ENCODE assay signal across 24 cellular contexts in genomic region chr4:80128941-80129340, GRCh38. TPM values are rescaled to one million over a fixed set of nuclear protein-coding genes. Genes with fewer than 3 reads are reported as not detected.
A peak's percentile ranks its signal among the peaks of the same experiment; 100 is the strongest.
DNase-seq lines count a peak whose midpoint lies in the region; ATAC-seq and TF ChIP-seq lines count a peak whose summit lies in the region.
"Had no signal": no experiment of that assay in that cellular context is flagged by ENCODE, and none has a peak within 500 bp of the region (broad histone marks: within the 10 kb centered on the region; RNA-seq: fewer than 3 reads in every experiment).

No MANE protein-coding gene starts in this region.

- no peak overlapping the region for H3K27ac ChIP-seq in CD8-positive, alpha-beta memory T cell (ENCODE audit: low read depth, low read length)
- peak overlapping the region; percentile 75 for H3K27ac ChIP-seq in RWPE2 (ENCODE audit: poor library complexity, severe bottlenecking)
- H3K27ac ChIP-seq: coronary artery, esophagus muscularis mucosa, heart right ventricle, pancreas, stomach, tibial artery had no signal

- DNase-seq in activated CD4-positive, alpha-beta memory T cell treated with anti-CD3 and anti-CD28 coated beads for 36 hours = no peak
- DNase-seq in activated CD4-positive, alpha-beta memory T cell treated with anti-CD3 and anti-CD28 coated beads, Interleukin-2, amount 10 ng/mL, durations not matched to agents 7 days and 5 days = no peak
- DNase-seq in CD8-positive, alpha-beta memory T cell = no peak
- no peak for DNase-seq in RWPE2 (ENCODE audit: low spot score)
- peak; percentile 23 for DNase-seq in left kidney (ENCODE audit: low read depth, low spot score)
- DNase-seq in cerebellar nuclear complex (lab: John Stamatoyannopoulos, UW) = no peak
- DNase-seq: activated naive CD4-positive, alpha-beta T cell treated with anti-CD3 and anti-CD28 coated beads, Interleukin-2, amount 50 U/mL, for 16 hours; anterior cingulate cortex; effector memory CD8-positive, alpha-beta T cell; foreskin melanocyte; heart right ventricle; KG1; NCI-H146; NCI-H524 treated with DMSO at 0.1 percent for 48 hours; pancreas; stimulated activated CD4-positive, alpha-beta T cell treated with anti-CD3 and anti-CD28 coated beads, Interleukin-2, amount 100 ng/mL, for 24 hours; stomach; tibial artery had no signal

- no peaks in the 10 kb centered on the region for H3K36me3 ChIP-seq in CD8-positive, alpha-beta memory T cell (ENCODE audit: insufficient read depth, low read length)
- no peaks in the 10 kb centered on the region for H3K36me3 ChIP-seq in RWPE2 (ENCODE audit: low read depth)
- H3K36me3 ChIP-seq: esophagus muscularis mucosa, heart right ventricle, pancreas, stomach, tibial artery had no signal

- no peaks in the 10 kb centered on the region for H3K27me3 ChIP-seq in CD8-positive, alpha-beta memory T cell (ENCODE audit: insufficient read depth, low read length, poor library complexity, severe bottlenecking)
- H3K27me3 ChIP-seq in RWPE2 (ENCODE audit: insufficient read depth, poor library complexity, severe bottlenecking) = no peaks in the 10 kb centered on the region
- H3K27me3 ChIP-seq: esophagus muscularis mucosa, heart right ventricle, pancreas, stomach, tibial artery had no signal

- H3K27me3 Mint-ChIP-seq in activated CD4-positive, alpha-beta memory T cell treated with anti-CD3 and anti-CD28 coated beads for 36 hours = no peaks in the 10 kb centered on the region
- H3K27me3 Mint-ChIP-seq in activated CD4-positive, alpha-beta memory T cell treated with anti-CD3 and anti-CD28 coated beads, Interleukin-2, amount 10 ng/mL, durations not matched to agents 7 days and 5 days = no peaks in the 10 kb centered on the region
- H3K27me3 Mint-ChIP-seq in CD8-positive, alpha-beta memory T cell = no peaks in the 10 kb centered on the region
- H3K27me3 Mint-ChIP-seq: effector memory CD8-positive, alpha-beta T cell had no signal

- H3K9me3 ChIP-seq in CD8-positive, alpha-beta memory T cell (ENCODE audit: low read length) = no peaks in the 10 kb centered on the region
- no peaks in the 10 kb centered on the region for H3K9me3 ChIP-seq in RWPE2 (ENCODE audit: severe bottlenecking)
- H3K9me3 ChIP-seq: esophagus muscularis mucosa, heart right ventricle, pancreas, stomach, tibial artery had no signal

- POLR2A ChIA-PET in activated CD4-positive, alpha-beta memory T cell treated with anti-CD3 and anti-CD28 coated beads for 36 hours (lab: Charles Lee) = interaction anchor here (0.7 to 0.8 kb wide), 2 partner anchors 42 to 44 kb away, joined by 3 read pairs; no protein-coding TSS in a partner anchor
- POLR2A ChIA-PET in activated CD4-positive, alpha-beta memory T cell treated with anti-CD3 and anti-CD28 coated beads, Interleukin-2, amount 10 ng/mL, durations not matched to agents 7 days and 5 days (lab: Charles Lee) = interaction anchor here (0.9 to 5.4 kb wide), 7 partner anchors 10 to 74 kb away, joined by 3 to 131 read pairs (median 4); partner anchors contain the start of gene ANTXR2
- POLR2A ChIA-PET in CD8-positive, alpha-beta memory T cell (lab: Charles Lee) = interaction anchor here (1.0 kb wide), 1 partner anchor 10 kb away, joined by 3 read pairs; no protein-coding TSS in a partner anchor

- CTCF ChIA-PET in activated CD4-positive, alpha-beta memory T cell treated with anti-CD3 and anti-CD28 coated beads for 36 hours (lab: Charles Lee) = interaction anchor here (1.2 to 5.0 kb wide), 3 partner anchors 12 to 43 kb away, joined by 3 to 32 read pairs (median 3); no protein-coding TSS in a partner anchor
- CTCF ChIA-PET in activated CD4-positive, alpha-beta memory T cell treated with anti-CD3 and anti-CD28 coated beads, Interleukin-2, amount 10 ng/mL, durations not matched to agents 7 days and 5 days (lab: Charles Lee) = interaction anchor here (1.1 to 5.0 kb wide), 4 partner anchors 42 to 74 kb away, joined by 3 to 141 read pairs (median 6); partner anchors contain the start of gene ANTXR2
- CTCF ChIA-PET in CD8-positive, alpha-beta memory T cell (lab: Charles Lee) = interaction anchor here (3.0 to 7.4 kb wide), 3 partner anchors 9 to 74 kb away, joined by 11 to 135 read pairs (median 37); no protein-coding TSS in a partner anchor

- H3K9me3 Mint-ChIP-seq in activated CD4-positive, alpha-beta memory T cell treated with anti-CD3 and anti-CD28 coated beads for 36 hours = no peaks in the 10 kb centered on the region
- no peaks in the 10 kb centered on the region for H3K9me3 Mint-ChIP-seq in activated CD4-positive, alpha-beta memory T cell treated with anti-CD3 and anti-CD28 coated beads, Interleukin-2, amount 10 ng/mL, durations not matched to agents 7 days and 5 days
- H3K9me3 Mint-ChIP-seq in CD8-positive, alpha-beta memory T cell = peaks cover 0 to 1% (median 0%) of the 10 kb centered on the region in 5 donors
- H3K9me3 Mint-ChIP-seq: activated T-helper 1 cell treated with anti-CD3 and anti-CD28 coated beads, Interleukin-12 subunit alpha, Interleukin-12 subunit beta, Interleukin-2, Interleukin-4 antibody, amounts not matched to agents 30 ng/mL and 10 ng/mL and 1 ng/mL, durations not matched to agents 14 hours and 24 hours and 36 hours; effector memory CD8-positive, alpha-beta T cell; neural crest cell had no signal

- TF ChIP-seq CTCF in RWPE2 (IDR thresholded peaks at IDR 0.05; ENCODE audit: poor library complexity, severe bottlenecking) = no peak

- peaks cover 46% of the 10 kb centered on the region for H3K4me1 ChIP-seq in CD8-positive, alpha-beta memory T cell (ENCODE audit: insufficient read depth, low read length)
- H3K4me1 ChIP-seq in RWPE2 (ENCODE audit: insufficient read depth, poor library complexity, severe bottlenecking) = peaks cover 41% of the 10 kb centered on the region
- H3K4me1 ChIP-seq: pancreas had no signal

- intact Hi-C loops in activated CD4-positive, alpha-beta memory T cell treated with anti-CD3 and anti-CD28 coated beads for 36 hours (cut with micrococcal nuclease) = no loop called here

- H3K4me3 ChIP-seq in CD8-positive, alpha-beta memory T cell (ENCODE audit: low read length) = no peak overlapping the region
- no peak overlapping the region for H3K4me3 ChIP-seq in RWPE2 (ENCODE audit: severe bottlenecking)
- H3K4me3 ChIP-seq: coronary artery, esophagus muscularis mucosa, heart right ventricle, pancreas, stomach, tibial artery had no signal

- H3K36me3 Mint-ChIP-seq in activated CD4-positive, alpha-beta memory T cell treated with anti-CD3 and anti-CD28 coated beads for 36 hours = no peaks in the 10 kb centered on the region
- peaks cover 9% of the 10 kb centered on the region for H3K36me3 Mint-ChIP-seq in activated CD4-positive, alpha-beta memory T cell treated with anti-CD3 and anti-CD28 coated beads, Interleukin-2, amount 10 ng/mL, durations not matched to agents 7 days and 5 days (ENCODE audit: low read depth)
- no peaks in the 10 kb centered on the region for H3K36me3 Mint-ChIP-seq in CD8-positive, alpha-beta memory T cell

- no peak overlapping the region for H3K4me3 Mint-ChIP-seq in activated CD4-positive, alpha-beta memory T cell treated with anti-CD3 and anti-CD28 coated beads for 36 hours
- H3K4me3 Mint-ChIP-seq in activated CD4-positive, alpha-beta memory T cell treated with anti-CD3 and anti-CD28 coated beads, Interleukin-2, amount 10 ng/mL, durations not matched to agents 7 days and 5 days = no peak overlapping the region
- H3K4me3 Mint-ChIP-seq in CD8-positive, alpha-beta memory T cell = peak overlapping the region in 4 of 7 donors; percentile 21 to 61 (median 36)
- H3K4me3 Mint-ChIP-seq: activated T-helper 1 cell treated with anti-CD3 and anti-CD28 coated beads, Interleukin-12 subunit alpha, Interleukin-12 subunit beta, Interleukin-2, Interleukin-4 antibody, amounts not matched to agents 30 ng/mL and 10 ng/mL and 1 ng/mL, durations not matched to agents 14 hours and 24 hours and 36 hours; B cell; neural crest cell had no signal

- H3K27ac Mint-ChIP-seq in activated CD4-positive, alpha-beta memory T cell treated with anti-CD3 and anti-CD28 coated beads for 36 hours = peak overlapping the region; percentile 11
- no peak overlapping the region for H3K27ac Mint-ChIP-seq in activated CD4-positive, alpha-beta memory T cell treated with anti-CD3 and anti-CD28 coated beads, Interleukin-2, amount 10 ng/mL, durations not matched to agents 7 days and 5 days
- H3K27ac Mint-ChIP-seq in CD8-positive, alpha-beta memory T cell = peak overlapping the region; percentile 15 to 76 (median 50)
- H3K27ac Mint-ChIP-seq: activated T-helper 1 cell treated with anti-CD3 and anti-CD28 coated beads, Interleukin-12 subunit alpha, Interleukin-12 subunit beta, Interleukin-2, Interleukin-4 antibody, amounts not matched to agents 30 ng/mL and 10 ng/mL and 1 ng/mL, durations not matched to agents 14 hours and 24 hours and 36 hours; B cell had no signal

- H3K4me1 Mint-ChIP-seq in activated CD4-positive, alpha-beta memory T cell treated with anti-CD3 and anti-CD28 coated beads for 36 hours (ENCODE audit: low read depth) = peaks cover 49% of the 10 kb centered on the region
- peaks cover 58% of the 10 kb centered on the region for H3K4me1 Mint-ChIP-seq in activated CD4-positive, alpha-beta memory T cell treated with anti-CD3 and anti-CD28 coated beads, Interleukin-2, amount 10 ng/mL, durations not matched to agents 7 days and 5 days
- peaks cover 48 to 60% (median 53%) of the 10 kb centered on the region in 3 donors for H3K4me1 Mint-ChIP-seq in CD8-positive, alpha-beta memory T cell
- H3K4me1 Mint-ChIP-seq: neural crest cell had no signal

- no peak for ATAC-seq in RWPE2 (ENCODE audit: low read depth)
- no peak for ATAC-seq in GM18870 (IDR thresholded peaks at IDR 0.05; ENCODE audit: unreplicated experiment)
- ATAC-seq: effector memory CD8-positive, alpha-beta T cell; heart right ventricle; pancreas had no signal

RNA-seq across cellular contexts. Expression of gene ANTXR2, which starts 55.9 kb away (rescaled TPM):
- total RNA-seq in activated CD4-positive, alpha-beta memory T cell treated with anti-CD3 and anti-CD28 coated beads for 36 hours = 10 to 100 TPM; 12.6 to 14.4 TPM
- total RNA-seq in activated CD4-positive, alpha-beta memory T cell treated with anti-CD3 and anti-CD28 coated beads, Interleukin-2, amount 10 ng/mL, durations not matched to agents 7 days and 5 days = 100 to 1,000 TPM; 113 to 114 TPM
- 10 to 100 TPM; 18.2 to 20.6 TPM for total RNA-seq in CD8-positive, alpha-beta memory T cell
- 44.2 TPM for polyA plus RNA-seq in CD8-positive, alpha-beta memory T cell

Comparison
In these comparisons a context has a peak if more than half of its experiments do, and no peak if none do; other contexts are left out.
1. RNA of gene ANTXR2, which starts 55.9 kb away (total RNA-seq): 113 to 114 TPM in activated CD4-positive, alpha-beta memory T cell treated with anti-CD3 and anti-CD28 coated beads, Interleukin-2, amount 10 ng/mL, durations not matched to agents 7 days and 5 days; 18.2 to 20.6 TPM in CD8-positive, alpha-beta memory T cell and 12.6 to 14.4 TPM in activated CD4-positive, alpha-beta memory T cell treated with anti-CD3 and anti-CD28 coated beads for 36 hours; every median in the first group is over 4 times any median in the second.
2. H3K4me3 Mint-ChIP-seq: peak in CD8-positive, alpha-beta memory T cell (4 of 7); none in activated CD4-positive, alpha-beta memory T cell treated with anti-CD3 and anti-CD28 coated beads for 36 hours (single experiment) and activated CD4-positive, alpha-beta memory T cell treated with anti-CD3 and anti-CD28 coated beads, Interleukin-2, amount 10 ng/mL, durations not matched to agents 7 days and 5 days (single experiment).